ENCODE assay signal across 8 cellular contexts in genomic region chr17:559699-560378, GRCh38.
DNase-seq lines count a peak whose midpoint lies in the region; ATAC-seq and TF ChIP-seq lines count a peak whose summit lies in the region.

No MANE protein-coding gene starts in this region.

- DNase-seq in HS-5 (ENCODE audit: low read depth) (peak; percentile 89), astrocyte of the spinal cord (ENCODE audit: low read depth, low spot score) (peak; percentile 85), hepatocyte (ENCODE audit: low spot score) (peak; percentile 32), stromal cell of bone marrow (ENCODE audit: low read depth) (peak; percentile 94), COLO668 (lab: John Stamatoyannopoulos, UW; ENCODE audit: unreplicated experiment) (no peak), GM19238 (ENCODE audit: insufficient read length, low spot score) (no peak)
- no peak for DNase-seq in CD4-positive, alpha-beta T cell

- CTCF ChIA-PET in CD4-positive, alpha-beta T cell (lab: Charles Lee): no interaction called here

- no peak overlapping the region for H2AFZ ChIP-seq in hepatocyte

- intact Hi-C loops in CD4-positive, alpha-beta T cell (cut with DNase I, micrococcal nuclease): loop anchor here in 1 of 2 experiments (10.0 kb wide), 2 partner anchors 65 to 115 kb away; no protein-coding TSS in a partner anchor

- no peaks in the 10 kb centered on the region for H3K27me3 Mint-ChIP-seq in CD4-positive, alpha-beta T cell

- H3K27me3 ChIP-seq in hepatocyte: no peaks in the 10 kb centered on the region
- no peaks in the 10 kb centered on the region for H3K27me3 ChIP-seq in CD4-positive, alpha-beta T cell (ENCODE audit: control insufficient read depth, insufficient read depth, low read length)

- 91% methylated on average over 6 of the region's 6 CpGs for WGBS in hepatocyte (ENCODE audit: low lambda C conversion rate, missing lambda C conversion rate)

- no peak overlapping the region for H3K4me2 ChIP-seq in hepatocyte

- no peak overlapping the region for H3K4me3 ChIP-seq in astrocyte of the spinal cord (ENCODE audit: low read depth, low read length)
- no peak overlapping the region for H3K4me3 ChIP-seq in hepatocyte

- no peaks in the 10 kb centered on the region for H3K79me2 ChIP-seq in hepatocyte

- no peak overlapping the region for H3K27ac Mint-ChIP-seq in CD4-positive, alpha-beta T cell

- H3K36me3 Mint-ChIP-seq in CD4-positive, alpha-beta T cell (ENCODE audit: low read depth): peaks cover 69% of the 10 kb centered on the region

- no peak overlapping the region for H3K4me3 Mint-ChIP-seq in CD4-positive, alpha-beta T cell

- ATAC-seq in GM21576 (IDR thresholded peaks at IDR 0.05; ENCODE audit: unreplicated experiment): no peak
- ATAC-seq in CD4-positive, alpha-beta T cell (ENCODE audit: poor library complexity): no peak

- H3K27ac ChIP-seq in hepatocyte: peak overlapping the region; percentile 52
- H3K27ac ChIP-seq in CD4-positive, alpha-beta T cell (ENCODE audit: low read depth, low read length): no peak overlapping the region

- H3K36me3 ChIP-seq in hepatocyte (replicated peaks; ENCODE audit: insufficient read depth, low read depth): no peaks in the 10 kb centered on the region

- no peaks in the 10 kb centered on the region for H3K4me1 Mint-ChIP-seq in CD4-positive, alpha-beta T cell (ENCODE audit: low read depth)

- no peaks in the 10 kb centered on the region for H3K9me3 Mint-ChIP-seq in CD4-positive, alpha-beta T cell

- H3K4me1 ChIP-seq in hepatocyte (ENCODE audit: insufficient read depth): no peaks in the 10 kb centered on the region

- H3K9me2 ChIP-seq in hepatocyte (replicated peaks; ENCODE audit: insufficient read depth): no peaks in the 10 kb centered on the region

- H3K9me3 ChIP-seq in hepatocyte (ENCODE audit: low read depth): no peaks in the 10 kb centered on the region
- no peaks in the 10 kb centered on the region for H3K9me3 ChIP-seq in CD4-positive, alpha-beta T cell (ENCODE audit: control insufficient read depth, low read length)

- TF ChIP-seq CTCF in astrocyte of the spinal cord (IDR thresholded peaks at IDR 0.05; ENCODE audit: low read depth, low read length): no peak
- TF ChIP-seq CTCF in hepatocyte (IDR thresholded peaks at IDR 0.05; ENCODE audit: poor library complexity): no peak
- TF ChIP-seq CTCF in CD4-positive, alpha-beta T cell (IDR thresholded peaks at IDR 0.05): no peak

- in situ Hi-C loops in astrocyte of the spinal cord (cut with HindIII; ENCODE audit: low sequenced_read_pairs): no loop called here

- H4K20me1 ChIP-seq in hepatocyte (ENCODE audit: insufficient read depth, poor library complexity, severe bottlenecking): no peaks in the 10 kb centered on the region

- POLR2A ChIA-PET in CD4-positive, alpha-beta T cell (lab: Charles Lee): no interaction called here

Comparison
In these comparisons a context has a peak if more than half of its experiments do, and no peak if none do; other contexts are left out.
1. DNase-seq: peak in HS-5 (single experiment), astrocyte of the spinal cord (single experiment), hepatocyte (single experiment) and stromal cell of bone marrow (single experiment); none in COLO668 (single experiment), GM19238 (single experiment) and CD4-positive, alpha-beta T cell (0 of 10).